In the genomic region with DNA sequence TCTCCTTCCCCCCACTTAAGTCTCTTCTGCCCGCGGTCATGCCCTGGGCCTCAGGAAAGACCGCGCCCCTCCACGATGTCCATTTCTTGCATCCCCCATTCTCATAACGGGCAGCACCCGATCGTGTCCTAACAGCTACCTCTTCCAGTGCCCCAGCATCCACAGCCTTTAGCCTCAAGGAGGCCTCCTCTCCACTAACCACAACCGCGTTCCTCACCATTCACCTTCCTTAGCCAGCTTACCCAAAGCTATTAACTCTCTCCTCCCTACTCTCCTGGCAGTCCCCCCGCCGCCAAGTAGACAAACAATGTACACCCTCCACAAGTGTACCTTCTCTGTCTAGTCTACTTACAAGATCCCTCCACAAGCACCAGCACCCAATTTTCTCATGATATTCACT, we compare ENCODE assay signal across 3 cellular contexts.
TF ChIP-seq lines count a peak whose summit lies in the region.

No MANE protein-coding gene starts in this region.

TF ChIP-seq in GM23338, 12 proteins besides CTCF, POLR2A, EP300 and RAD21:
- TF ChIP-seq, protein P1, sequence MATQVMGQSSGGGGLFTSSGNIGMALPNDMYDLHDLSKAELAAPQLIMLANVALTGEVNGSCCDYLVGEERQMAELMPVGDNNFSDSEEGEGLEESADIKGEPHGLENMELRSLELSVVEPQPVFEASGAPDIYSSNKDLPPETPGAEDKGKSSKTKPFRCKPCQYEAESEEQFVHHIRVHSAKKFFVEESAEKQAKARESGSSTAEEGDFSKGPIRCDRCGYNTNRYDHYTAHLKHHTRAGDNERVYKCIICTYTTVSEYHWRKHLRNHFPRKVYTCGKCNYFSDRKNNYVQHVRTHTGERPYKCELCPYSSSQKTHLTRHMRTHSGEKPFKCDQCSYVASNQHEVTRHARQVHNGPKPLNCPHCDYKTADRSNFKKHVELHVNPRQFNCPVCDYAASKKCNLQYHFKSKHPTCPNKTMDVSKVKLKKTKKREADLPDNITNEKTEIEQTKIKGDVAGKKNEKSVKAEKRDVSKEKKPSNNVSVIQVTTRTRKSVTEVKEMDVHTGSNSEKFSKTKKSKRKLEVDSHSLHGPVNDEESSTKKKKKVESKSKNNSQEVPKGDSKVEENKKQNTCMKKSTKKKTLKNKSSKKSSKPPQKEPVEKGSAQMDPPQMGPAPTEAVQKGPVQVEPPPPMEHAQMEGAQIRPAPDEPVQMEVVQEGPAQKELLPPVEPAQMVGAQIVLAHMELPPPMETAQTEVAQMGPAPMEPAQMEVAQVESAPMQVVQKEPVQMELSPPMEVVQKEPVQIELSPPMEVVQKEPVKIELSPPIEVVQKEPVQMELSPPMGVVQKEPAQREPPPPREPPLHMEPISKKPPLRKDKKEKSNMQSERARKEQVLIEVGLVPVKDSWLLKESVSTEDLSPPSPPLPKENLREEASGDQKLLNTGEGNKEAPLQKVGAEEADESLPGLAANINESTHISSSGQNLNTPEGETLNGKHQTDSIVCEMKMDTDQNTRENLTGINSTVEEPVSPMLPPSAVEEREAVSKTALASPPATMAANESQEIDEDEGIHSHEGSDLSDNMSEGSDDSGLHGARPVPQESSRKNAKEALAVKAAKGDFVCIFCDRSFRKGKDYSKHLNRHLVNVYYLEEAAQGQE (IDR thresholded peaks at IDR 0.05; ENCODE audit: unreplicated experiment) = no peak

TF ChIP-seq in SK-N-SH, 30 proteins besides CTCF, POLR2A, EP300 and RAD21 (continued from another document):
- TF ChIP-seq MEF2A (IDR thresholded peaks at IDR 0.05; ENCODE audit: borderline replicate concordance, low read depth) (no peak), POLR2AphosphoS5 (IDR thresholded peaks at IDR 0.05; ENCODE audit: low read depth, low read length) (no peak), MAX (IDR thresholded peaks at IDR 0.05; ENCODE audit: low read depth) (no peak), RXRA (IDR thresholded peaks at IDR 0.05; ENCODE audit: borderline replicate concordance, low read depth) (no peak)

TF ChIP-seq in neural cell, 6 proteins besides CTCF, POLR2A, EP300 and RAD21 (continued from another document):
- TF ChIP-seq, protein P1 (IDR thresholded peaks at IDR 0.05; ENCODE audit: borderline replicate concordance) = no peak
